ENCODE assay signal across 14 cellular contexts in the genomic region with DNA sequence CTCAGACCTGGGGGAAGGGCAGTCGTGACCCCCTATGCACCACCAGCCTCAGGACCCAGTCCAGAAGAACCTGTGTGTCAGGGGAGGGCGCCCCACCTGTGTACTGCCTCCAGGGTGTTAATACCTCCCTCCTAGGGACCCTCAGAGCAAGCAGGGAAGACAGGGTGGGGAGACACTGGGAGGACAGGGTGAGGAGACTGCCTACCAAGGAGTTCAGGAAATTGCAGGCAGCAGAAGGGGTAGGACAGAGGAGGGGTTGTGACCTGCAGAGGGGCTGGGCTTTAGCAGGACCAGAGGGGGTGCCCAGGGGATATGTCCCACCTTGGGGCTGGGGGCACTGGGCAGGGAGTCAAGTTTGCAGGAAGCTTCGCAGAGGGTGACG. TPM values are rescaled to one million over a fixed set of nuclear protein-coding genes. Genes with fewer than 3 reads are reported as not detected.
DNase-seq lines count a peak whose midpoint lies in the region; ATAC-seq, FAIRE-seq and TF ChIP-seq lines count a peak whose summit lies in the region.
"Had no signal": no experiment of that assay in that cellular context is flagged by ENCODE, and none has a peak within 500 bp of the region (broad histone marks: within the 10 kb centered on the region; RNA-seq: fewer than 3 reads in every experiment).

No MANE protein-coding gene starts in this region.

- no peaks in the 10 kb centered on the region for H3K27me3 Mint-ChIP-seq in dendritic cell treated with granulocyte-macrophage colony-stimulating factor and Interleukin-4, amounts not matched to agents 40 ng/mL and 50 ng/mL, for 4 days
- no peaks in the 10 kb centered on the region for H3K27me3 Mint-ChIP-seq in progenitor cell of endocrine pancreas
- H3K27me3 Mint-ChIP-seq in activated naive CD8-positive, alpha-beta T cell treated with anti-CD3 and anti-CD28 coated beads for 36 hours, result no peaks in the 10 kb centered on the region
- H3K27me3 Mint-ChIP-seq: CD4-positive, CD25-positive, alpha-beta regulatory T cell had no signal

- H3K4me3 Mint-ChIP-seq in dendritic cell treated with granulocyte-macrophage colony-stimulating factor and Interleukin-4, amounts not matched to agents 40 ng/mL and 50 ng/mL, for 4 days, result no peak overlapping the region
- no peak overlapping the region for H3K4me3 Mint-ChIP-seq in progenitor cell of endocrine pancreas (ENCODE audit: low read depth)
- no peak overlapping the region for H3K4me3 Mint-ChIP-seq in activated naive CD8-positive, alpha-beta T cell treated with anti-CD3 and anti-CD28 coated beads for 36 hours
- H3K4me3 Mint-ChIP-seq: HFFc6 had no signal

- no peak overlapping the region for H2AFZ ChIP-seq in HepG2 (ENCODE audit: low read length)

- no peak for TF ChIP-seq RAD21 in HepG2 (CRISPR knock-in tag; IDR thresholded peaks at IDR 0.05)

- no peak for TF ChIP-seq EP300 in HepG2 (IDR thresholded peaks at IDR 0.05; ENCODE audit: low read depth in 2 of 2, low read length in 2 of 2)
- TF ChIP-seq EP300 in HepG2 (CRISPR knock-in tag; IDR thresholded peaks at IDR 0.05; ENCODE audit: borderline replicate concordance), result no peak
- no peak for TF ChIP-seq EP300 in suprapubic skin (IDR thresholded peaks at IDR 0.05)
- no peak for TF ChIP-seq EP300 in tibial nerve (IDR thresholded peaks at IDR 0.05)

- in situ Hi-C loops in HepG2 (cut with HindIII; ENCODE audit: extremely low pct_ligation_motif_present, low pct_unique_long_range_greater_than_20kb), result no loop called here

- H4K20me1 ChIP-seq in HepG2 (ENCODE audit: insufficient read depth, low read length), result no peaks in the 10 kb centered on the region

- H3K79me2 ChIP-seq in HepG2 (ENCODE audit: insufficient read depth, low read length), result peaks cover 28% of the 10 kb centered on the region

- H3K27ac Mint-ChIP-seq in dendritic cell treated with granulocyte-macrophage colony-stimulating factor and Interleukin-4, amounts not matched to agents 40 ng/mL and 50 ng/mL, for 4 days, result peak overlapping the region; percentile 37
- peak overlapping the region; percentile 52 for H3K27ac Mint-ChIP-seq in progenitor cell of endocrine pancreas
- no peak overlapping the region for H3K27ac Mint-ChIP-seq in activated naive CD8-positive, alpha-beta T cell treated with anti-CD3 and anti-CD28 coated beads for 36 hours
- H3K27ac Mint-ChIP-seq: CD4-positive, CD25-positive, alpha-beta regulatory T cell; HFFc6 had no signal

- H3K36me3 ChIP-seq in HepG2 (replicated peaks in 1 of 2; ENCODE audit: control insufficient read depth in 1 of 2, insufficient read depth in 2 of 2, low read length in 2 of 2) (peaks cover 0 to 1% of the 10 kb centered on the region in 2 experiments; a peak in 1 of 5 replicates), right lobe of liver (no peaks in the 10 kb centered on the region), suprapubic skin (peaks cover 2% of the 10 kb centered on the region), tibial nerve (peaks cover 0 to 16% (median 0%) of the 10 kb centered on the region in 3 donors)

- no peaks in the 10 kb centered on the region for H3K36me3 Mint-ChIP-seq in dendritic cell treated with granulocyte-macrophage colony-stimulating factor and Interleukin-4, amounts not matched to agents 40 ng/mL and 50 ng/mL, for 4 days (ENCODE audit: low read depth)
- H3K36me3 Mint-ChIP-seq in progenitor cell of endocrine pancreas (ENCODE audit: insufficient read depth), result peaks cover 4% of the 10 kb centered on the region
- peaks cover 32% of the 10 kb centered on the region for H3K36me3 Mint-ChIP-seq in activated naive CD8-positive, alpha-beta T cell treated with anti-CD3 and anti-CD28 coated beads for 36 hours
- H3K36me3 Mint-ChIP-seq: CD4-positive, CD25-positive, alpha-beta regulatory T cell had no signal

- no peak for FAIRE-seq in HepG2 (lab: Jason Lieb, UNC)
- FAIRE-seq: A549, HTR-8/SVneo had no signal

- no peak; the same call in 2 of the 3 replicates for ATAC-seq in HepG2
- ATAC-seq in right lobe of liver, result no peak
- ATAC-seq: A549 had no signal

- 86% methylated on average over 4 of the region's 4 CpGs for WGBS in HepG2 (ENCODE audit: low lambda C conversion rate)
- 83% methylated on average over 2 of the region's 4 CpGs for WGBS in right lobe of liver (ENCODE audit: insufficient coverage, low coverage, low lambda C conversion rate, missing lambda C conversion rate)
- 91% methylated on average over 4 of the region's 4 CpGs for WGBS in suprapubic skin
- WGBS in tibial nerve, 2 donors, result 71 to 90% methylated on average over 4 of the region's 4 CpGs

- H3K4me1 Mint-ChIP-seq in dendritic cell treated with granulocyte-macrophage colony-stimulating factor and Interleukin-4, amounts not matched to agents 40 ng/mL and 50 ng/mL, for 4 days (ENCODE audit: low read depth), result peaks cover 31% of the 10 kb centered on the region
- H3K4me1 Mint-ChIP-seq in progenitor cell of endocrine pancreas (ENCODE audit: low read depth), result peaks cover 22% of the 10 kb centered on the region
- H3K4me1 Mint-ChIP-seq in activated naive CD8-positive, alpha-beta T cell treated with anti-CD3 and anti-CD28 coated beads for 36 hours, result peaks cover 16% of the 10 kb centered on the region

- H3K27ac ChIP-seq in HepG2 (ENCODE audit: extremely low read length, insufficient read depth, low read length) (no peak overlapping the region), right lobe of liver (no peak overlapping the region), suprapubic skin (no peak overlapping the region), tibial nerve (no peak overlapping the region)
- H3K27ac ChIP-seq: A549 had no signal

- POLR2A ChIA-PET in HepG2 (lab: Yijun Ruan, JAX), result no interaction called here

- no peaks in the 10 kb centered on the region; a peak in 1 of 5 replicates for H3K27me3 ChIP-seq in HepG2 (ENCODE audit: control insufficient read depth in 1 of 2, insufficient read depth in 2 of 2, low read length in 2 of 2)
- no peaks in the 10 kb centered on the region for H3K27me3 ChIP-seq in right lobe of liver
- H3K27me3 ChIP-seq in suprapubic skin, result no peaks in the 10 kb centered on the region
- no peaks in the 10 kb centered on the region for H3K27me3 ChIP-seq in tibial nerve

- H3K4me3 ChIP-seq in HepG2 (replicated peaks in 1 of 3; ENCODE audit: insufficient read depth in 1 of 3, low read depth in 2 of 3, low read length in 3 of 3) (no peak overlapping the region), right lobe of liver (no peak overlapping the region), LNCaP clone FGC (ENCODE audit: low read depth, low read length) (peak overlapping the region; percentile 16; the same call in 1 of the 2 replicates), suprapubic skin (no peak overlapping the region), tibial nerve (no peak overlapping the region)
- H3K4me3 ChIP-seq: A549 had no signal

- TF ChIP-seq POLR2A in HepG2 (IDR thresholded peaks at IDR 0.05; ENCODE audit: insufficient read depth in 1 of 2, low read depth in 2 of 2, low read length in 2 of 2) (no peak), right lobe of liver (IDR thresholded peaks at IDR 0.05) (no peak), suprapubic skin (IDR thresholded peaks at IDR 0.05) (no peak), tibial nerve (IDR thresholded peaks at IDR 0.05) (no peak)

- DNase-seq in HepG2 (ENCODE audit: low spot score) (no peak), right lobe of liver (no peak), LNCaP clone FGC (ENCODE audit: low read depth) (no peak), progenitor cell of endocrine pancreas (ENCODE audit: low spot score, unreplicated experiment) (no peak), suprapubic skin (ENCODE audit: low spot score in 2 of 2) (no peak), tibial nerve (ENCODE audit: low spot score in 2 of 2) (no peak)
- DNase-seq in activated naive CD8-positive, alpha-beta T cell treated with anti-CD3 and anti-CD28 coated beads for 36 hours, result no peak
- DNase-seq: CD4-positive, CD25-positive, alpha-beta regulatory T cell; HFFc6; KG1; RPMI8226 had no signal

- H3K4me2 ChIP-seq in HepG2 (ENCODE audit: low read depth, low read length), result no peak overlapping the region
- H3K4me2 ChIP-seq: A549 had no signal

- no TSS peak for BruUV-seq in HepG2 (replicated peaks; lab: Mats Ljungman, UMichigan)

- H3K9ac ChIP-seq in HepG2 (ENCODE audit: insufficient read depth, low read depth, low read length), result no peak overlapping the region

- peaks cover 36% of the 10 kb centered on the region for H3K4me1 ChIP-seq in HepG2 (ENCODE audit: insufficient read depth, low read length)
- H3K4me1 ChIP-seq in right lobe of liver, result peaks cover 0 to 13% (median 4%) of the 10 kb centered on the region in 4 donors
- H3K4me1 ChIP-seq in suprapubic skin, result peaks cover 17% of the 10 kb centered on the region
- H3K4me1 ChIP-seq in tibial nerve, result peaks cover 0 to 16% (median 9%) of the 10 kb centered on the region in 4 donors

- intact Hi-C loops in HepG2 (cut with micrococcal nuclease; ENCODE audit: unreplicated experiment) (no loop called here), right lobe of liver (cut with DNase I) (no loop called here)
- intact Hi-C loops in dendritic cell treated with granulocyte-macrophage colony-stimulating factor and Interleukin-4, amounts not matched to agents 40 ng/mL and 50 ng/mL, for 4 days (cut with micrococcal nuclease), result no loop called here

- CTCF ChIA-PET in HepG2 (lab: Yijun Ruan, JAX; ENCODE audit: low intra/inter-chr PET ratio, low total read pairs), result no interaction called here

- TF ChIP-seq CTCF in HepG2 (CRISPR knock-in tag; IDR thresholded peaks at IDR 0.05) (no peak), right lobe of liver (IDR thresholded peaks at IDR 0.05) (no peak), LNCaP clone FGC (IDR thresholded peaks at IDR 0.05; ENCODE audit: control insufficient read depth, extremely low read depth, insufficient read depth) (no peak), progenitor cell of endocrine pancreas (IDR thresholded peaks at IDR 0.05; ENCODE audit: unreplicated experiment) (no peak), suprapubic skin (IDR thresholded peaks at IDR 0.05) (no peak), tibial nerve (IDR thresholded peaks at IDR 0.05) (no peak)

- no peaks in the 10 kb centered on the region for H3K9me3 Mint-ChIP-seq in dendritic cell treated with granulocyte-macrophage colony-stimulating factor and Interleukin-4, amounts not matched to agents 40 ng/mL and 50 ng/mL, for 4 days
- no peaks in the 10 kb centered on the region for H3K9me3 Mint-ChIP-seq in progenitor cell of endocrine pancreas (ENCODE audit: low read depth)
- H3K9me3 Mint-ChIP-seq in activated naive CD8-positive, alpha-beta T cell treated with anti-CD3 and anti-CD28 coated beads for 36 hours, result no peaks in the 10 kb centered on the region
- H3K9me3 Mint-ChIP-seq: CD4-positive, CD25-positive, alpha-beta regulatory T cell; HFFc6 had no signal

- no peaks in the 10 kb centered on the region for H3K9me3 ChIP-seq in HepG2 (ENCODE audit: low read length)
- no peaks in the 10 kb centered on the region for H3K9me3 ChIP-seq in right lobe of liver
- H3K9me3 ChIP-seq in suprapubic skin, result no peaks in the 10 kb centered on the region
- no peaks in the 10 kb centered on the region for H3K9me3 ChIP-seq in tibial nerve
- H3K9me3 ChIP-seq: A549 had no signal

RNA-seq across cellular contexts. Expression of a gene that starts 5.2 kb away (rescaled TPM):
- total RNA-seq in HepG2 (2016; rRNA removed; fragmentation: Illumina TruSeq; extraction: Trizol) (3.3 and 6.8 TPM in 2 replicates), right lobe of liver (1 to 10 TPM in 5 of 6 experiments, under 1 TPM in 1; 1.00 to 2.4 (median 1.4) TPM), progenitor cell of endocrine pancreas (28.6 and 31.5 TPM in 2 replicates), suprapubic skin (1 to 10 TPM in 3 of 4 donors, under 1 TPM in 1; 0.73 to 9.7 (median 3.5) TPM), tibial nerve (10 to 100 TPM in 1 of 4 donors, 1 to 10 TPM in 3; 2.2 to 11.1 (median 3.0) TPM)
- 5.2 and 5.5 TPM in 2 replicates for total RNA-seq in HepG2 (2016; cell fraction: cytosol; rRNA removed; fragmentation: Illumina TruSeq; extraction: Trizol; ENCODE audit: low read depth)
- total RNA-seq in HepG2 (2016; cell fraction: insoluble cytoplasmic fraction; rRNA removed; fragmentation: Illumina TruSeq; extraction: Trizol), result 2.2 and 7.3 TPM in 2 replicates
- total RNA-seq in HepG2 (2016; cell fraction: membrane; rRNA removed; fragmentation: Illumina TruSeq; extraction: Trizol), result 4.4 and 5.0 TPM in 2 replicates
- total RNA-seq in HepG2 (2016; cell fraction: nucleus; rRNA removed; fragmentation: Illumina TruSeq; extraction: Trizol), result 7.9 and 14.5 TPM in 2 replicates
- polyA plus RNA-seq in HepG2 (2011; rRNA removed), result 3.2 and 3.5 TPM in 2 replicates
- polyA plus RNA-seq in HepG2 (2011; cell fraction: cytosol; rRNA removed), result 0.99 and 1.6 TPM in 2 replicates
- 17.6 and 27.7 TPM in 2 replicates for polyA plus RNA-seq in HepG2 (2011; cell fraction: nucleus; rRNA removed)
- polyA plus RNA-seq in HepG2 (2012), result 1.3 and 2.8 TPM in 2 replicates
- 0.69 and 0.97 TPM in 2 replicates for polyA plus RNA-seq in HepG2 (2016; cell fraction: cytosol; fragmentation: Illumina TruSeq; extraction: Trizol; ENCODE audit: low read depth)
- polyA plus RNA-seq in HepG2 (2016; cell fraction: insoluble cytoplasmic fraction; fragmentation: Illumina TruSeq; extraction: Trizol; ENCODE audit: low read depth), result 1.4 and 2.3 TPM in 2 replicates
- 1.4 and 1.5 TPM in 2 replicates for polyA plus RNA-seq in HepG2 (2016; cell fraction: membrane; fragmentation: Illumina TruSeq; extraction: Trizol; ENCODE audit: low read depth)
- polyA plus RNA-seq in HepG2 (2016; cell fraction: nucleus; fragmentation: Illumina TruSeq; extraction: Trizol; ENCODE audit: insufficient read depth, low read depth), result 19.1 and 20.8 TPM in 2 replicates
- 12.3 and 40.6 TPM in 2 replicates for polyA minus RNA-seq in HepG2 (2011; rRNA and poly(A)+ RNA removed; ENCODE audit: low replicate concordance)
- 2.3 and 2.5 TPM in 2 replicates for polyA minus RNA-seq in HepG2 (2011; cell fraction: cytosol; rRNA and poly(A)+ RNA removed)
- polyA minus RNA-seq in HepG2 (2011; cell fraction: nucleus; rRNA and poly(A)+ RNA removed), result 11.2 and 15.3 TPM in 2 replicates
- total RNA-seq in activated naive CD8-positive, alpha-beta T cell treated with anti-CD3 and anti-CD28 coated beads for 36 hours, result 10 to 100 TPM; 16.5 to 17.0 TPM

RNA-seq across cellular contexts. Expression of a gene that starts 5.5 kb away (rescaled TPM):
- total RNA-seq in HepG2 (2016; rRNA removed; fragmentation: Illumina TruSeq; extraction: Trizol) (12.2 and 12.4 TPM in 2 replicates), right lobe of liver (10 to 100 TPM in 5 of 6 experiments, 1 to 10 TPM in 1; 9.9 to 18.2 (median 14.1) TPM), progenitor cell of endocrine pancreas (47.2 and 53.3 TPM in 2 replicates), suprapubic skin (10 to 100 TPM; 27.4 to 65.2 (median 47.0) TPM), tibial nerve (10 to 100 TPM; 42.8 to 58.6 (median 45.9) TPM)
- total RNA-seq in HepG2 (2016; cell fraction: cytosol; rRNA removed; fragmentation: Illumina TruSeq; extraction: Trizol; ENCODE audit: low read depth), result 11.8 and 13.7 TPM in 2 replicates
- 9.9 and 13.1 TPM in 2 replicates for total RNA-seq in HepG2 (2016; cell fraction: insoluble cytoplasmic fraction; rRNA removed; fragmentation: Illumina TruSeq; extraction: Trizol)
- total RNA-seq in HepG2 (2016; cell fraction: membrane; rRNA removed; fragmentation: Illumina TruSeq; extraction: Trizol), result 6.9 and 8.5 TPM in 2 replicates
- 24.8 and 28.6 TPM in 2 replicates for total RNA-seq in HepG2 (2016; cell fraction: nucleus; rRNA removed; fragmentation: Illumina TruSeq; extraction: Trizol)
- polyA plus RNA-seq in HepG2 (2011; rRNA removed), result 5.6 and 7.4 TPM in 2 replicates
- 2.5 and 3.7 TPM in 2 replicates for polyA plus RNA-seq in HepG2 (2011; cell fraction: cytosol; rRNA removed)
- 25.9 and 37.1 TPM in 2 replicates for polyA plus RNA-seq in HepG2 (2011; cell fraction: nucleus; rRNA removed)
- 6.5 and 6.9 TPM in 2 replicates for polyA plus RNA-seq in HepG2 (2012)
- polyA plus RNA-seq in HepG2 (2016; cell fraction: cytosol; fragmentation: Illumina TruSeq; extraction: Trizol; ENCODE audit: low read depth), result 1.0 and 1.4 TPM in 2 replicates
- polyA plus RNA-seq in HepG2 (2016; cell fraction: insoluble cytoplasmic fraction; fragmentation: Illumina TruSeq; extraction: Trizol; ENCODE audit: low read depth), result 8.8 and 9.4 TPM in 2 replicates
- 1.3 and 2.7 TPM in 2 replicates for polyA plus RNA-seq in HepG2 (2016; cell fraction: membrane; fragmentation: Illumina TruSeq; extraction: Trizol; ENCODE audit: low read depth)
- 46.6 and 55.1 TPM in 2 replicates for polyA plus RNA-seq in HepG2 (2016; cell fraction: nucleus; fragmentation: Illumina TruSeq; extraction: Trizol; ENCODE audit: insufficient read depth, low read depth)
- polyA minus RNA-seq in HepG2 (2011; rRNA and poly(A)+ RNA removed; ENCODE audit: low replicate concordance), result 31.0 and 75.2 TPM in 2 replicates
- 4.6 and 7.0 TPM in 2 replicates for polyA minus RNA-seq in HepG2 (2011; cell fraction: cytosol; rRNA and poly(A)+ RNA removed)
- polyA minus RNA-seq in HepG2 (2011; cell fraction: nucleus; rRNA and poly(A)+ RNA removed), result 17.2 and 19.3 TPM in 2 replicates
- total RNA-seq in activated naive CD8-positive, alpha-beta T cell treated with anti-CD3 and anti-CD28 coated beads for 36 hours, result 10 to 100 TPM; 49.4 to 53.4 TPM

RNA-seq across cellular contexts. Expression of a gene that starts 32.3 kb away (rescaled TPM):
- 6.5 and 8.9 TPM in 2 replicates for total RNA-seq in HepG2 (2016; rRNA removed; fragmentation: Illumina TruSeq; extraction: Trizol)
- total RNA-seq in HepG2 (2016; cell fraction: cytosol; rRNA removed; fragmentation: Illumina TruSeq; extraction: Trizol; ENCODE audit: low read depth), result 2.8 and 4.9 TPM in 2 replicates
- total RNA-seq in HepG2 (2016; cell fraction: insoluble cytoplasmic fraction; rRNA removed; fragmentation: Illumina TruSeq; extraction: Trizol), result 6.7 and 7.5 TPM in 2 replicates
- total RNA-seq in HepG2 (2016; cell fraction: membrane; rRNA removed; fragmentation: Illumina TruSeq; extraction: Trizol), result 4.8 and 5.5 TPM in 2 replicates
- total RNA-seq in HepG2 (2016; cell fraction: nucleus; rRNA removed; fragmentation: Illumina TruSeq; extraction: Trizol), result 5.0 and 6.0 TPM in 2 replicates
- 8.3 and 8.9 TPM in 2 replicates for polyA plus RNA-seq in HepG2 (2011; rRNA removed)
- polyA plus RNA-seq in HepG2 (2011; cell fraction: cytosol; rRNA removed), result 6.4 and 8.2 TPM in 2 replicates
- 9.0 and 12.5 TPM in 2 replicates for polyA plus RNA-seq in HepG2 (2011; cell fraction: nucleus; rRNA removed)
- 7.7 and 8.4 TPM in 2 replicates for polyA plus RNA-seq in HepG2 (2012)
- polyA plus RNA-seq in HepG2 (2016; cell fraction: cytosol; fragmentation: Illumina TruSeq; extraction: Trizol; ENCODE audit: low read depth), result 2.9 and 3.8 TPM in 2 replicates
- polyA plus RNA-seq in HepG2 (2016; cell fraction: insoluble cytoplasmic fraction; fragmentation: Illumina TruSeq; extraction: Trizol; ENCODE audit: low read depth), result 7.5 and 8.5 TPM in 2 replicates
- 3.3 and 4.2 TPM in 2 replicates for polyA plus RNA-seq in HepG2 (2016; cell fraction: membrane; fragmentation: Illumina TruSeq; extraction: Trizol; ENCODE audit: low read depth)
- 10.1 and 10.6 TPM in 2 replicates for polyA plus RNA-seq in HepG2 (2016; cell fraction: nucleus; fragmentation: Illumina TruSeq; extraction: Trizol; ENCODE audit: insufficient read depth, low read depth)
- polyA minus RNA-seq in HepG2 (2011; rRNA and poly(A)+ RNA removed; ENCODE audit: low replicate concordance), result 4.6 and 9.6 TPM in 2 replicates
- polyA minus RNA-seq in HepG2 (2011; cell fraction: cytosol; rRNA and poly(A)+ RNA removed), result 1.9 and 3.3 TPM in 2 replicates
- 14.9 and 15.4 TPM in 2 replicates for polyA minus RNA-seq in HepG2 (2011; cell fraction: nucleus; rRNA and poly(A)+ RNA removed)
- total RNA-seq in right lobe of liver, result 10 to 100 TPM in 2 of 6 experiments, 1 to 10 TPM in 4; 6.3 to 16.0 (median 7.3) TPM
- 20.9 and 21.9 TPM in 2 replicates for total RNA-seq in progenitor cell of endocrine pancreas
- 10 to 100 TPM; 13.3 to 23.8 (median 18.8) TPM for total RNA-seq in suprapubic skin
- 10 to 100 TPM; 12.1 to 14.3 TPM for total RNA-seq in activated naive CD8-positive, alpha-beta T cell treated with anti-CD3 and anti-CD28 coated beads for 36 hours
- total RNA-seq in tibial nerve, result 10 to 100 TPM in 3 of 4 donors, 1 to 10 TPM in 1; 6.7 to 20.1 (median 15.5) TPM

RNA-seq across cellular contexts. Expression of a gene that starts 33.0 kb away (rescaled TPM):
- total RNA-seq in HepG2 (2016; rRNA removed; fragmentation: Illumina TruSeq; extraction: Trizol) (54.7 and 63.5 TPM in 2 replicates), right lobe of liver (10 to 100 TPM; 34.4 to 44.6 (median 40.7) TPM), progenitor cell of endocrine pancreas (131 and 136 TPM in 2 replicates), suprapubic skin (100 to 1,000 TPM in 1 of 4 donors, 10 to 100 TPM in 3; 77.9 to 134 (median 79.8) TPM), tibial nerve (100 to 1,000 TPM; 112 to 180 (median 146) TPM)
- 6.1 and 8.7 TPM in 2 replicates for total RNA-seq in HepG2 (2016; cell fraction: cytosol; rRNA removed; fragmentation: Illumina TruSeq; extraction: Trizol; ENCODE audit: low read depth)
- total RNA-seq in HepG2 (2016; cell fraction: insoluble cytoplasmic fraction; rRNA removed; fragmentation: Illumina TruSeq; extraction: Trizol), result 52.6 and 60.2 TPM in 2 replicates
- total RNA-seq in HepG2 (2016; cell fraction: membrane; rRNA removed; fragmentation: Illumina TruSeq; extraction: Trizol), result 16.9 and 20.2 TPM in 2 replicates
- total RNA-seq in HepG2 (2016; cell fraction: nucleus; rRNA removed; fragmentation: Illumina TruSeq; extraction: Trizol), result 60.4 and 72.1 TPM in 2 replicates
- 27.0 and 31.6 TPM in 2 replicates for polyA plus RNA-seq in HepG2 (2011; rRNA removed)
- polyA plus RNA-seq in HepG2 (2011; cell fraction: cytosol; rRNA removed), result 18.8 and 21.4 TPM in 2 replicates
- polyA plus RNA-seq in HepG2 (2011; cell fraction: nucleus; rRNA removed), result 115 TPM in 2 replicates
- 35.0 and 42.0 TPM in 2 replicates for polyA plus RNA-seq in HepG2 (2012)
- polyA plus RNA-seq in HepG2 (2016; cell fraction: cytosol; fragmentation: Illumina TruSeq; extraction: Trizol; ENCODE audit: low read depth), result 2.1 and 2.9 TPM in 2 replicates
- polyA plus RNA-seq in HepG2 (2016; cell fraction: insoluble cytoplasmic fraction; fragmentation: Illumina TruSeq; extraction: Trizol; ENCODE audit: low read depth), result 37.3 and 48.4 TPM in 2 replicates
- polyA plus RNA-seq in HepG2 (2016; cell fraction: membrane; fragmentation: Illumina TruSeq; extraction: Trizol; ENCODE audit: low read depth), result 4.8 and 5.8 TPM in 2 replicates
- polyA plus RNA-seq in HepG2 (2016; cell fraction: nucleus; fragmentation: Illumina TruSeq; extraction: Trizol; ENCODE audit: insufficient read depth, low read depth), result 136 and 140 TPM in 2 replicates
- 55.5 and 59.3 TPM in 2 replicates for polyA minus RNA-seq in HepG2 (2011; rRNA and poly(A)+ RNA removed; ENCODE audit: low replicate concordance)
- polyA minus RNA-seq in HepG2 (2011; cell fraction: cytosol; rRNA and poly(A)+ RNA removed), result 42.6 and 43.4 TPM in 2 replicates
- polyA minus RNA-seq in HepG2 (2011; cell fraction: nucleus; rRNA and poly(A)+ RNA removed), result 105 and 113 TPM in 2 replicates
- total RNA-seq in activated naive CD8-positive, alpha-beta T cell treated with anti-CD3 and anti-CD28 coated beads for 36 hours, result 100 to 1,000 TPM; 112 to 117 TPM
